ENCODE assay signal across 5 cellular contexts in the genomic region with DNA sequence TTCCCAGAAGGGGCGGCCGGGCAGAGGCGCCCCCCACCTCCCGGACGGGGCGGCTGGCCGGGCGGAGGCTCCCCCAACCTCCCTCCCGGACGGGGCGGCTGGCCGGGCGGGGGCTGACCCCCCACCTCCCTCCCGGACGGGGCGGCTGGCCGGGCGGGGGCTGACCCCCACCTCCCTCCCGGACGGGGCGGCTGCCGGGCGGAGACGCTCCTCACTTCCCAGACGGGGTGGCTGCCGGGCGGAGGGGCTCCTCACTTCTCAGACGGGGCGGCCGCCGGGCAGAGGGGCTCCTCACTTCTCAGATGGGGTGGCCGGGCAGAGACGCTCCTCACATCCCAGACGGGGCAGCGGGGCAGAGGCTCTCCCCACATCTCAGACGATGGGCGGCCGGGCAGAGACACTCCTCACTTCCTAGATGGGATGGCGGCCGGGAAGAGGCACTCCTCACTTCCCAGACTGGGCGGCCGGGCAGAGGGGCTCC. TPM values are rescaled to one million over a fixed set of nuclear protein-coding genes. Genes with fewer than 3 reads are reported as not detected.
"Had no signal": no experiment of that assay in that cellular context is flagged by ENCODE, and none has a peak within 500 bp of the region (broad histone marks: within the 10 kb centered on the region; RNA-seq: fewer than 3 reads in every experiment).

No MANE protein-coding gene starts in this region.

RNA-seq across cellular contexts. Expression of a gene that starts 43.5 kb away (rescaled TPM):
- total RNA-seq: HepG2, HT-29, HT1080, IMR-90, K562 had no signal
